Comparison of ENCODE assay signal across 17 cellular contexts in the genomic region with DNA sequence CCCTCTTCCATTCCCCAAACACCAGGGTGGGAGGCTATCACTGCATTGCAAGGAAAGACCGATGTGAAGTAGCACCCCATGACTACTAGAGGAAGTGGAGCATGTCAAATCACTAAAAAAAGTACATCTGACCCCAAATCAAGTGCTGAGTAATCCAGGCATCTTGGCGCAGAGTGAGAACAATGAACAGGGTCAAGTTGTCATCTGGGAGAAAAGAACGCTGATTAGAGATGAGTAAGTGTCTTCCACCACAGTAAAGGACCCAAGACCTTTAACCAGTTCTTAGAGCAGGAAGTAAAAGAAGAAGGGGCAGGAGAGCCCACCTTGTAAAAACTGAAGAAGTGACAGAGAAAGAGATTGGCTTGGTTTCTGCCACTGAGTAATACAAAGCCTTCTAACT.
DNase-seq lines count a peak whose midpoint lies in the region; ATAC-seq, FAIRE-seq and TF ChIP-seq lines count a peak whose summit lies in the region.
"Had no signal": no experiment of that assay in that cellular context is flagged by ENCODE, and none has a peak within 500 bp of the region (broad histone marks: within the 10 kb centered on the region; RNA-seq: fewer than 3 reads in every experiment).

No MANE protein-coding gene starts in this region.

- peak; percentile 72 for DNase-seq in ELR (ENCODE audit: low read depth)
- DNase-seq in HK-2 (ENCODE audit: unreplicated experiment), result peak; percentile 32
- DNase-seq in choroid plexus epithelial cell (ENCODE audit: low read depth), result peak; percentile 36
- peak; percentile 35 for DNase-seq in non-pigmented ciliary epithelial cell (ENCODE audit: low read depth)
- no peak for DNase-seq in SIG-M5 (lab: John Stamatoyannopoulos, UW)
- no peak for DNase-seq in midbrain (lab: John Stamatoyannopoulos, UW)
- no peak for DNase-seq in pancreas
- DNase-seq: activated CD4-positive, alpha-beta T cell treated with anti-CD3 and anti-CD28 coated beads, Interleukin-2, amount 10 ng/mL, durations not matched to agents 24 days and 14 days; activated naive CD4-positive, alpha-beta T cell treated with anti-CD3 and anti-CD28 coated beads, Interleukin-2, amount 10 ng/mL, durations not matched to agents 7 days and 5 days; activated T-cell treated with anti-CD3 and anti-CD28 coated beads for 4 hours; heart right ventricle; naive thymus-derived CD4-positive, alpha-beta T cell; NCI-H1930; posterior cingulate gyrus; small intestine; stimulated activated CD8-positive, alpha-beta memory T cell treated with anti-CD3 and anti-CD28 coated beads, Interleukin-4, amount 100 ng/mL, for 48 hours had no signal

- no peak for ATAC-seq in pancreas
- no peak for ATAC-seq in HG02970 (IDR thresholded peaks at IDR 0.05; ENCODE audit: low FRiP score, unreplicated experiment)
- ATAC-seq: heart right ventricle; naive thymus-derived CD4-positive, alpha-beta T cell had no signal

- WGBS in pancreas, 2 donors, result 79 to 84% methylated on average over 3 of the region's 3 CpGs

- TF ChIP-seq CTCF in choroid plexus epithelial cell (conservative IDR thresholded peaks at IDR 0.05; ENCODE audit: low read depth, low read length), result no peak
- no peak for TF ChIP-seq CTCF in pancreas (IDR thresholded peaks at IDR 0.05)

- H3K36me3 ChIP-seq in pancreas, result no peaks in the 10 kb centered on the region
- H3K36me3 ChIP-seq: heart right ventricle had no signal

- intact Hi-C loops in pancreas (cut with DNase I), result no loop called here

- no peak overlapping the region for H3K4me3 ChIP-seq in choroid plexus epithelial cell (ENCODE audit: low read depth, low read length)
- no peak overlapping the region for H3K4me3 ChIP-seq in pancreas
- H3K4me3 ChIP-seq: heart right ventricle had no signal

- no peak overlapping the region for H3K27ac ChIP-seq in pancreas
- H3K27ac ChIP-seq: heart right ventricle had no signal

- H3K4me1 ChIP-seq in pancreas, result no peaks in the 10 kb centered on the region

- no peaks in the 10 kb centered on the region for H3K9me3 ChIP-seq in pancreas

- no peaks in the 10 kb centered on the region for H3K27me3 ChIP-seq in pancreas
- H3K27me3 ChIP-seq: heart right ventricle had no signal

- no peak for FAIRE-seq in pancreas (lab: Jason Lieb, UNC)
- FAIRE-seq: small intestine had no signal

Comparison
In these comparisons a context has a peak if more than half of its experiments do, and no peak if none do; other contexts are left out.
1. DNase-seq: peak in ELR (single experiment), HK-2 (single experiment), choroid plexus epithelial cell (single experiment) and non-pigmented ciliary epithelial cell (single experiment); none in SIG-M5 (single experiment), midbrain (single experiment) and pancreas (0 of 6).